Comparison of ENCODE assay signal across 8 cellular contexts in the genomic region with DNA sequence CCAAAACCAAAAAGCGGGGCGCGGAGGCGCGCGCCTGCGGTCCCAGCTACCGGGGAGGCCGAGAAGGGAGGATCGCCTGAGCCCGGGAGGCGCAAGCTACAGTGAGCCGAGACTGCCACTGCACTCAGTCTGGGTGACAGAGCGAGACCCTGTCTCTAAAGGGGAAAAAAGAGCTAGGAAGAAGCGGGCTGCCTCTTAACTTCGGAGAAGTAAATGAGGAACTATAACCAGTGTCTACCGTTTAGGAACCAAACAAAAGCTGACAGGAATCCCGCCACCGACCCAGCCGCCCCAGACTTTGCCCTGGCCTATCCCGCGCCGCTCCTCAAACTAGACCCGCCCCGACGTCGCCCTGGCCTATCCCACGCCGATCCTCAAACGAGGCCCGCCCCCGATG. TPM values are rescaled to one million over a fixed set of nuclear protein-coding genes. Genes with fewer than 3 reads are reported as not detected.
DNase-seq lines count a peak whose midpoint lies in the region; ATAC-seq and TF ChIP-seq lines count a peak whose summit lies in the region.

No MANE protein-coding gene starts in this region.

- H3K4me3 Mint-ChIP-seq in activated naive CD4-positive, alpha-beta T cell treated with anti-CD3 and anti-CD28 coated beads for 36 hours = peak overlapping the region; percentile 91

- peak overlapping the region; percentile 83 for H3K4me2 ChIP-seq in mesendoderm (ENCODE audit: low read length)

- WGBS in mesendoderm (ENCODE audit: extremely low coverage, insufficient coverage, low lambda C conversion rate) = no CpG with 5 or more reads among the region's 32 CpGs

- in situ Hi-C loops in astrocyte of the spinal cord (cut with HindIII; ENCODE audit: low sequenced_read_pairs) = no loop called here

- H3K18ac ChIP-seq in mesendoderm (ENCODE audit: low read length) = no peak overlapping the region

- H3K79me1 ChIP-seq in mesendoderm (ENCODE audit: low read length) = peaks cover 27% of the 10 kb centered on the region

- no peak for DNase-seq in activated naive CD4-positive, alpha-beta T cell treated with anti-CD3 and anti-CD28 coated beads for 36 hours
- no peak for DNase-seq in activated naive CD4-positive, alpha-beta T cell treated with anti-CD3 and anti-CD28 coated beads, Interleukin-2, amount 50 U/mL, for 16 hours
- no peak for DNase-seq in astrocyte of the spinal cord (ENCODE audit: low read depth, low spot score)
- DNase-seq in mesendoderm = no peak
- DNase-seq in NCI-H1417 (lab: John Stamatoyannopoulos, UW) = no peak
- DNase-seq in HCEC 1CT = no peak

- peaks cover 9% of the 10 kb centered on the region for H3K36me3 Mint-ChIP-seq in activated naive CD4-positive, alpha-beta T cell treated with anti-CD3 and anti-CD28 coated beads for 36 hours (ENCODE audit: low read depth)

- peak overlapping the region; percentile 34 for H3K27ac ChIP-seq in mesendoderm (ENCODE audit: low read depth, low read length)

- TF ChIP-seq CTCF in astrocyte of the spinal cord (IDR thresholded peaks at IDR 0.05; ENCODE audit: low read depth, low read length) = no peak

- peaks cover 3% of the 10 kb centered on the region for H3K36me3 ChIP-seq in mesendoderm (ENCODE audit: control insufficient read depth, insufficient read depth, low read length)

- H3K4me1 ChIP-seq in mesendoderm (ENCODE audit: control insufficient read depth, low read depth, low read length) = peaks cover 4% of the 10 kb centered on the region

- H3K4ac ChIP-seq in mesendoderm (ENCODE audit: low read depth, low read length) = peak overlapping the region; percentile 1

- H2BK15ac ChIP-seq in mesendoderm (replicated peaks; ENCODE audit: low read depth) = no peak overlapping the region

- no peak overlapping the region for H2BK5ac ChIP-seq in mesendoderm (ENCODE audit: low read length)

- peak overlapping the region; percentile 88 for H3K27ac Mint-ChIP-seq in activated naive CD4-positive, alpha-beta T cell treated with anti-CD3 and anti-CD28 coated beads for 36 hours

- H3K23ac ChIP-seq in mesendoderm (ENCODE audit: low read length) = no peak overlapping the region

- H3K27me3 Mint-ChIP-seq in activated naive CD4-positive, alpha-beta T cell treated with anti-CD3 and anti-CD28 coated beads for 36 hours (ENCODE audit: low read depth) = no peaks in the 10 kb centered on the region

- H3K9ac ChIP-seq in mesendoderm (ENCODE audit: low read length) = peak overlapping the region; percentile 81

- no peaks in the 10 kb centered on the region for H3K9me3 Mint-ChIP-seq in activated naive CD4-positive, alpha-beta T cell treated with anti-CD3 and anti-CD28 coated beads for 36 hours

- H3K79me2 ChIP-seq in mesendoderm (ENCODE audit: control insufficient read depth, insufficient read depth, low read length) = peaks cover 29% of the 10 kb centered on the region

- H4K8ac ChIP-seq in mesendoderm (ENCODE audit: low read depth, low read length) = no peak overlapping the region

- no peak overlapping the region for H2BK120ac ChIP-seq in mesendoderm (ENCODE audit: low read depth, low read length)

- peaks cover 30% of the 10 kb centered on the region for H3K4me1 Mint-ChIP-seq in activated naive CD4-positive, alpha-beta T cell treated with anti-CD3 and anti-CD28 coated beads for 36 hours (ENCODE audit: low read depth)

- intact Hi-C loops in activated naive CD4-positive, alpha-beta T cell treated with anti-CD3 and anti-CD28 coated beads for 36 hours (cut with micrococcal nuclease) = loop anchor here (1.0 to 10.0 kb wide), 9 partner anchors 16 to 1975 kb away; a partner anchor contains a TSS

- no peak overlapping the region for H4K5ac ChIP-seq in mesendoderm (ENCODE audit: low read length)

- peak; percentile 2 for ATAC-seq in HG03520 (IDR thresholded peaks at IDR 0.05; ENCODE audit: unreplicated experiment)
- ATAC-seq in GM18861 (IDR thresholded peaks at IDR 0.05; ENCODE audit: unreplicated experiment) = no peak

- CTCF ChIA-PET in activated naive CD4-positive, alpha-beta T cell treated with anti-CD3 and anti-CD28 coated beads for 36 hours (lab: Charles Lee) = interaction anchor here (0.6 to 3.6 kb wide), 8 partner anchors 8 to 106 kb away, joined by 3 to 20 read pairs (median 4); no protein-coding TSS in a partner anchor

- peak overlapping the region; percentile 87 for H3K56ac ChIP-seq in mesendoderm (ENCODE audit: low read length)

- H3K4me3 ChIP-seq in astrocyte of the spinal cord (ENCODE audit: low read depth, low read length) (peak overlapping the region; percentile 90), mesendoderm (ENCODE audit: low read length) (no peak overlapping the region)

- no peak overlapping the region for H2AK5ac ChIP-seq in mesendoderm (ENCODE audit: low read length)

- no peaks in the 10 kb centered on the region for H3K27me3 ChIP-seq in mesendoderm (ENCODE audit: insufficient read depth, low read length, poor library complexity)

RNA-seq across cellular contexts. Expression of a gene that starts 0.6 kb away (rescaled TPM):
- 10 to 100 TPM; 86.1 to 92.7 TPM for total RNA-seq in activated naive CD4-positive, alpha-beta T cell treated with anti-CD3 and anti-CD28 coated beads for 36 hours
- polyA plus RNA-seq in mesendoderm (2013, experiment 1 of 2) = 151 TPM
- 147 TPM for polyA plus RNA-seq in mesendoderm (2013, experiment 2 of 2)

RNA-seq across cellular contexts. Expression of a gene that starts 28.3 kb away (rescaled TPM):
- total RNA-seq in activated naive CD4-positive, alpha-beta T cell treated with anti-CD3 and anti-CD28 coated beads for 36 hours = 1 to 10 TPM; 5.1 to 5.5 TPM
- polyA plus RNA-seq in mesendoderm (2013, experiment 1 of 2) = 2.0 TPM
- 2.1 TPM for polyA plus RNA-seq in mesendoderm (2013, experiment 2 of 2)

RNA-seq across cellular contexts. Expression of a gene that starts 43.2 kb away (rescaled TPM):
- total RNA-seq in activated naive CD4-positive, alpha-beta T cell treated with anti-CD3 and anti-CD28 coated beads for 36 hours = 100 to 1,000 TPM; 114 to 115 TPM
- 32.4 TPM for polyA plus RNA-seq in mesendoderm (2013, experiment 1 of 2)
- polyA plus RNA-seq in mesendoderm (2013, experiment 2 of 2) = 32.3 TPM

RNA-seq across cellular contexts. Expression of a gene that starts 48.6 kb away (rescaled TPM):
- 1 to 10 TPM; 1.3 to 1.6 TPM for total RNA-seq in activated naive CD4-positive, alpha-beta T cell treated with anti-CD3 and anti-CD28 coated beads for 36 hours
- polyA plus RNA-seq in mesendoderm (2013, experiment 1 of 2) = 0.67 TPM
- polyA plus RNA-seq in mesendoderm (2013, experiment 2 of 2) = 0.73 TPM
